Comparison of ENCODE assay signal across 8 cellular contexts in genomic region chr20:63973636-63974401, GRCh38. TPM values are rescaled to one million over a fixed set of nuclear protein-coding genes. Genes with fewer than 3 reads are reported as not detected.
A peak's percentile ranks its signal among the peaks of the same experiment; 100 is the strongest.
DNase-seq lines count a peak whose midpoint lies in the region; ATAC-seq lines count a peak whose summit lies in the region.

No MANE protein-coding gene starts in this region.

- H3K27ac ChIP-seq in BLaER1: no peak overlapping the region

- H3K27me3 ChIP-seq in BLaER1: no peaks in the 10 kb centered on the region

- no peak overlapping the region for H3K9ac ChIP-seq in BLaER1

- no peak for ATAC-seq in HG03045 (IDR thresholded peaks at IDR 0.05; ENCODE audit: unreplicated experiment)

- DNase-seq in H4 (ENCODE audit: low spot score) (peak; percentile 74), NCI-H2227 treated with DMSO at 0.1 percent for 48 hours (lab: John Stamatoyannopoulos, UW) (peak; percentile 83), cerebellar cortex (ENCODE audit: low spot score) (peak; percentile 84), islet precursor cell (peak; percentile 91)
- DNase-seq in activated CD4-positive, CD25-positive, alpha-beta regulatory T cell treated with anti-CD3 and anti-CD28 coated beads, Interleukin-2, amount 50 U/mL, for 72 hours: peak; percentile 89
- DNase-seq in stimulated activated CD4-positive, alpha-beta T cell treated with anti-CD3 and anti-CD28 coated beads, Interleukin-12 subunit alpha, Interleukin-12 subunit beta, amount 100 ng/mL, for 4 hours: peak; percentile 84

- peaks cover 28% of the 10 kb centered on the region; the same call in 1 of the 2 replicates for H3K36me3 ChIP-seq in BLaER1

- H3K4me2 ChIP-seq in BLaER1: peak overlapping the region; percentile 69

- no peak overlapping the region for H3K4me3 ChIP-seq in BLaER1

- peaks cover 42% of the 10 kb centered on the region for H3K4me1 ChIP-seq in BLaER1

- H3K9me3 ChIP-seq in BLaER1: no peaks in the 10 kb centered on the region

- peaks cover 19% of the 10 kb centered on the region; the same call in 1 of the 2 replicates for H4K20me1 ChIP-seq in BLaER1

RNA-seq across cellular contexts. Expression of gene ZNF512B, which starts 4.1 kb away (rescaled TPM):
- total RNA-seq in H4 (2014; rRNA removed; shearing (Covaris generic)): 2.2 and 4.4 TPM in 2 replicates

RNA-seq across cellular contexts. Expression of gene SAMD10, which starts 5.6 kb away (rescaled TPM):
- not detected in 2 replicates for total RNA-seq in H4 (2014; rRNA removed; shearing (Covaris generic))

RNA-seq across cellular contexts. Expression of gene PRPF6, which starts 7.1 kb away (rescaled TPM):
- total RNA-seq in H4 (2014; rRNA removed; shearing (Covaris generic)): 35.9 and 36.5 TPM in 2 replicates

RNA-seq across cellular contexts. Expression of gene UCKL1, which starts 17.6 kb away (rescaled TPM):
- total RNA-seq in H4 (2014; rRNA removed; shearing (Covaris generic)): 14.1 and 16.1 TPM in 2 replicates
